ENCODE assay signal across 1 cellular context in genomic region chr11:5624489-5625278, GRCh38.
TF ChIP-seq lines count a peak whose summit lies in the region.

TRIM34 (plus strand) TSS chr11:5625001; CDS start chr11:5632332, 7,331 bp downstream.

TF ChIP-seq in HCT116, 20 proteins besides CTCF, POLR2A, EP300 and RAD21 (continued from another document):
- no peak for TF ChIP-seq REST (IDR thresholded peaks at IDR 0.05; ENCODE audit: low read depth)
- no peak for TF ChIP-seq EZH2 (IDR thresholded peaks at IDR 0.05)
- no peak for TF ChIP-seq POLR2AphosphoS5 (IDR thresholded peaks at IDR 0.05; ENCODE audit: low read depth, low read length)
